Comparison of ENCODE assay signal across 8 cellular contexts in genomic region chr10:73495884-73496674, GRCh38. TPM values are rescaled to one million over a fixed set of nuclear protein-coding genes. Genes with fewer than 3 reads are reported as not detected.
DNase-seq lines count a peak whose midpoint lies in the region; TF ChIP-seq lines count a peak whose summit lies in the region.

PPP3CB (minus strand) TSS chr10:73496024; CDS start chr10:73495889, 135 bp downstream.

- H3K36me3 Mint-ChIP-seq in nephron progenitor cell (ENCODE audit: low read depth) = peaks cover 46% of the 10 kb centered on the region
- peaks cover 4% of the 10 kb centered on the region for H3K36me3 Mint-ChIP-seq in stimulated activated naive CD8-positive, alpha-beta T cell treated with anti-CD3 and anti-CD28 coated beads, Interleukin-15, Interleukin-2, amounts not matched to agents 100 ng/mL and 50 ng/mL, for 24 hours (ENCODE audit: low read depth)

- POLR2A ChIA-PET in RWPE1 (lab: Yijun Ruan, JAX; ENCODE audit: low non-redundant PET) = interaction anchor here (0.5 kb wide), 1 partner anchor 46 kb away, joined by 3 read pairs; no protein-coding TSS in a partner anchor

- peaks cover 43% of the 10 kb centered on the region for H3K4me1 Mint-ChIP-seq in nephron progenitor cell
- H3K4me1 Mint-ChIP-seq in stimulated activated naive CD8-positive, alpha-beta T cell treated with anti-CD3 and anti-CD28 coated beads, Interleukin-15, Interleukin-2, amounts not matched to agents 100 ng/mL and 50 ng/mL, for 24 hours (ENCODE audit: low read depth) = peaks cover 50% of the 10 kb centered on the region

- CTCF ChIA-PET in RWPE1 (lab: Yijun Ruan, JAX) = interaction anchor here (0.6 kb wide), 1 partner anchor 12 kb away, joined by 3 read pairs; no protein-coding TSS in a partner anchor

- H3K27ac Mint-ChIP-seq in nephron progenitor cell = peak within 1 kb of the TSS; percentile 99
- peak within 1 kb of the TSS; percentile 94 for H3K27ac Mint-ChIP-seq in stimulated activated naive CD8-positive, alpha-beta T cell treated with anti-CD3 and anti-CD28 coated beads, Interleukin-15, Interleukin-2, amounts not matched to agents 100 ng/mL and 50 ng/mL, for 24 hours

- peak; percentile 68 for DNase-seq in DMS79 treated with DMSO at 0.1 percent for 48 hours (lab: John Stamatoyannopoulos, UW)
- peak; percentile 92 for DNase-seq in H4 (ENCODE audit: low spot score)
- peak; percentile 91 for DNase-seq in LoVo (ENCODE audit: low spot score)
- peak; percentile 97 for DNase-seq in RWPE1 (ENCODE audit: low spot score)
- DNase-seq in activated effector memory CD4-positive, alpha-beta T cell treated with Interleukin-2 at 50 U/mL for 16 hours = peak; percentile 89
- DNase-seq in fibroblast of the conjunctiva (ENCODE audit: low read depth) = peak; percentile 92
- DNase-seq in nephron progenitor cell = peak; percentile 92

- no peak for TF ChIP-seq CTCF in RWPE1 (conservative IDR thresholded peaks at IDR 0.05; ENCODE audit: low read depth)
- TF ChIP-seq CTCF in nephron progenitor cell (IDR thresholded peaks at IDR 0.05) = no peak

- peak within 1 kb of the TSS; percentile 92 for H3K4me3 Mint-ChIP-seq in nephron progenitor cell
- peak within 1 kb of the TSS; percentile 96 for H3K4me3 Mint-ChIP-seq in stimulated activated naive CD8-positive, alpha-beta T cell treated with anti-CD3 and anti-CD28 coated beads, Interleukin-15, Interleukin-2, amounts not matched to agents 100 ng/mL and 50 ng/mL, for 24 hours

- H3K27me3 Mint-ChIP-seq in nephron progenitor cell (ENCODE audit: low read depth, poor library complexity) = peaks cover 2% of the 10 kb centered on the region
- H3K27me3 Mint-ChIP-seq in stimulated activated naive CD8-positive, alpha-beta T cell treated with anti-CD3 and anti-CD28 coated beads, Interleukin-15, Interleukin-2, amounts not matched to agents 100 ng/mL and 50 ng/mL, for 24 hours = no peaks in the 10 kb centered on the region

- no peaks in the 10 kb centered on the region for H3K9me3 Mint-ChIP-seq in nephron progenitor cell
- no peaks in the 10 kb centered on the region for H3K9me3 Mint-ChIP-seq in stimulated activated naive CD8-positive, alpha-beta T cell treated with anti-CD3 and anti-CD28 coated beads, Interleukin-15, Interleukin-2, amounts not matched to agents 100 ng/mL and 50 ng/mL, for 24 hours

- H3K27ac ChIP-seq in RWPE1 = peak within 1 kb of the TSS; percentile 98

RNA-seq across cellular contexts. Expression of gene PPP3CB, which starts in this region (rescaled TPM):
- total RNA-seq in H4 (2014; rRNA removed; shearing (Covaris generic)) = 11.3 and 13.4 TPM in 2 replicates

Comparison
In these comparisons a context has a peak if more than half of its experiments do, and no peak if none do; other contexts are left out.
1. Peak in every context shown above with its lines: DNase-seq and H3K27ac ChIP-seq.